ENCODE assay signal across 11 cellular contexts in genomic region chr3:134360046-134360445, GRCh38. TPM values are rescaled to one million over a fixed set of nuclear protein-coding genes. Genes with fewer than 3 reads are reported as not detected.
DNase-seq lines count a peak whose midpoint lies in the region; ATAC-seq and TF ChIP-seq lines count a peak whose summit lies in the region.
"Had no signal": no experiment of that assay in that cellular context is flagged by ENCODE, and none has a peak within 500 bp of the region (broad histone marks: within the 10 kb centered on the region; RNA-seq: fewer than 3 reads in every experiment).

No MANE protein-coding gene starts in this region.

- no peaks in the 10 kb centered on the region for H3K9me3 ChIP-seq in breast epithelium
- no peaks in the 10 kb centered on the region for H3K9me3 ChIP-seq in HAP-1

- no peak for TF ChIP-seq POLR2A in breast epithelium (IDR thresholded peaks at IDR 0.05)

- H3K27ac ChIP-seq in breast epithelium (peak overlapping the region; percentile 97 to 100), mesendoderm (ENCODE audit: low read depth, low read length) (no peak overlapping the region), temporal lobe (ENCODE audit: low read depth, low read length) (peak overlapping the region; percentile 86)

- no peak overlapping the region for H4K8ac ChIP-seq in mesendoderm (ENCODE audit: low read depth, low read length)

- H3K27me3 Mint-ChIP-seq in HFFc6 (ENCODE audit: insufficient read depth): peaks cover 86% of the 10 kb centered on the region
- H3K27me3 Mint-ChIP-seq: activated CD4-positive, alpha-beta T cell treated with anti-CD3 and anti-CD28 coated beads for 36 hours had no signal

- H3K27me3 ChIP-seq in breast epithelium (no peaks in the 10 kb centered on the region), mesendoderm (ENCODE audit: insufficient read depth, low read length, poor library complexity) (no peaks in the 10 kb centered on the region), HAP-1 (ENCODE audit: low read depth) (no peaks in the 10 kb centered on the region)

- H3K4ac ChIP-seq in mesendoderm (ENCODE audit: low read depth, low read length): no peak overlapping the region

- no CpG with 5 or more reads among the region's 12 CpGs for WGBS in mesendoderm (ENCODE audit: extremely low coverage, insufficient coverage, low lambda C conversion rate)

- peak; percentile 8 for DNase-seq in HFFc6
- DNase-seq in breast epithelium (ENCODE audit: low spot score in 2 of 2): no peak
- DNase-seq in mesendoderm: no peak
- DNase-seq in HAP-1 (ENCODE audit: low spot score in 2 of 2): no peak
- no peak for DNase-seq in NCI-H2029 (lab: John Stamatoyannopoulos, UW)
- DNase-seq: activated CD4-positive, alpha-beta T cell treated with anti-CD3 and anti-CD28 coated beads for 36 hours; activated naive CD4-positive, alpha-beta T cell; effector memory CD8-positive, alpha-beta T cell; NCI-H1436 treated with DMSO at 0.1 percent for 48 hours had no signal

- H3K27ac Mint-ChIP-seq in HFFc6: peak overlapping the region; percentile 96
- H3K27ac Mint-ChIP-seq: activated CD4-positive, alpha-beta T cell treated with anti-CD3 and anti-CD28 coated beads for 36 hours; effector memory CD8-positive, alpha-beta T cell had no signal

- H3K36me3 Mint-ChIP-seq in HFFc6 (ENCODE audit: low read depth): peaks cover 69% of the 10 kb centered on the region

- H3K79me1 ChIP-seq in mesendoderm (ENCODE audit: low read length): peaks cover 21% of the 10 kb centered on the region

- peak overlapping the region; percentile 26 for H3K56ac ChIP-seq in mesendoderm (ENCODE audit: low read length)

- H4K5ac ChIP-seq in mesendoderm (ENCODE audit: low read length): no peak overlapping the region

- no peak overlapping the region for H2BK120ac ChIP-seq in mesendoderm (ENCODE audit: low read depth, low read length)

- no peak overlapping the region for H2AK5ac ChIP-seq in mesendoderm (ENCODE audit: low read length)

- no peak overlapping the region for H2BK5ac ChIP-seq in mesendoderm (ENCODE audit: low read length)

- H3K23ac ChIP-seq in mesendoderm (ENCODE audit: low read length): no peak overlapping the region

- ATAC-seq in HG03196 (IDR thresholded peaks at IDR 0.05; ENCODE audit: unreplicated experiment): no peak
- ATAC-seq: activated CD4-positive, alpha-beta T cell treated with anti-CD3 and anti-CD28 coated beads for 36 hours; effector memory CD8-positive, alpha-beta T cell had no signal

- H3K4me3 ChIP-seq in breast epithelium: peak overlapping the region in 1 of 3 donors; percentile 3
- no peak overlapping the region for H3K4me3 ChIP-seq in mesendoderm (ENCODE audit: low read length)
- H3K4me3 ChIP-seq in HAP-1: no peak overlapping the region

- peaks cover 46 to 50% of the 10 kb centered on the region in 2 donors for H3K4me1 ChIP-seq in breast epithelium
- peaks cover 17% of the 10 kb centered on the region for H3K4me1 ChIP-seq in mesendoderm (ENCODE audit: control insufficient read depth, low read depth, low read length)
- H3K4me1 ChIP-seq in HAP-1: peaks cover 37% of the 10 kb centered on the region

- no peak overlapping the region for H3K18ac ChIP-seq in mesendoderm (ENCODE audit: low read length)

- H3K79me2 ChIP-seq in mesendoderm (ENCODE audit: control insufficient read depth, insufficient read depth, low read length): peaks cover 30% of the 10 kb centered on the region

- peak overlapping the region; percentile 77 for H3K4me3 Mint-ChIP-seq in HFFc6
- H3K4me3 Mint-ChIP-seq: activated CD4-positive, alpha-beta T cell treated with anti-CD3 and anti-CD28 coated beads for 36 hours; effector memory CD8-positive, alpha-beta T cell had no signal

- in situ Hi-C loops in HAP-1 (cut with MboI; ENCODE audit: low sequenced_read_pairs): no loop called here

- peaks cover 21% of the 10 kb centered on the region for H3K9me3 Mint-ChIP-seq in HFFc6
- H3K9me3 Mint-ChIP-seq: effector memory CD8-positive, alpha-beta T cell had no signal

- no peak overlapping the region for H3K9ac ChIP-seq in mesendoderm (ENCODE audit: low read length)

- H2BK15ac ChIP-seq in mesendoderm (replicated peaks; ENCODE audit: low read depth): no peak overlapping the region

- peaks cover 6% of the 10 kb centered on the region for H3K36me3 ChIP-seq in breast epithelium
- peaks cover 46% of the 10 kb centered on the region for H3K36me3 ChIP-seq in mesendoderm (ENCODE audit: control insufficient read depth, insufficient read depth, low read length)
- peaks cover 91% of the 10 kb centered on the region for H3K36me3 ChIP-seq in HAP-1 (replicated peaks)

- no peak for TF ChIP-seq CTCF in HFFc6 (IDR thresholded peaks at IDR 0.05)
- TF ChIP-seq CTCF in breast epithelium (IDR thresholded peaks at IDR 0.05): no peak

- intact Hi-C loops in breast epithelium (cut with DNase I; ENCODE audit: low total_unique reads): loop anchor here (5.0 kb wide), 1 partner anchor 527 kb away; no protein-coding TSS in a partner anchor

- no peak overlapping the region for H3K4me2 ChIP-seq in mesendoderm (ENCODE audit: low read length)

- peaks cover 93% of the 10 kb centered on the region for H3K4me1 Mint-ChIP-seq in HFFc6 (ENCODE audit: low read depth)

RNA-seq across cellular contexts. Expression of gene AMOTL2, which starts 14.2 kb away (rescaled TPM):
- total RNA-seq in HFFc6 (2021; fragmentation: NEBNext Ultra II Directional; extraction: Animal tissue kit (Norgen Biotek cat#: 25700)): 100 to 1,000 TPM; 244 to 311 (median 274) TPM
- total RNA-seq in breast epithelium: 100 to 1,000 TPM in 1 of 3 donors, 10 to 100 TPM in 2; 78.3 to 281 (median 83.2) TPM
- polyA plus RNA-seq in mesendoderm (2013, experiment 1 of 2): 110 TPM
- polyA plus RNA-seq in mesendoderm (2013, experiment 2 of 2): 105 TPM
- total RNA-seq in temporal lobe: 46.5 TPM
